13 cellular contexts compared by ENCODE assay signal in the genomic region with DNA sequence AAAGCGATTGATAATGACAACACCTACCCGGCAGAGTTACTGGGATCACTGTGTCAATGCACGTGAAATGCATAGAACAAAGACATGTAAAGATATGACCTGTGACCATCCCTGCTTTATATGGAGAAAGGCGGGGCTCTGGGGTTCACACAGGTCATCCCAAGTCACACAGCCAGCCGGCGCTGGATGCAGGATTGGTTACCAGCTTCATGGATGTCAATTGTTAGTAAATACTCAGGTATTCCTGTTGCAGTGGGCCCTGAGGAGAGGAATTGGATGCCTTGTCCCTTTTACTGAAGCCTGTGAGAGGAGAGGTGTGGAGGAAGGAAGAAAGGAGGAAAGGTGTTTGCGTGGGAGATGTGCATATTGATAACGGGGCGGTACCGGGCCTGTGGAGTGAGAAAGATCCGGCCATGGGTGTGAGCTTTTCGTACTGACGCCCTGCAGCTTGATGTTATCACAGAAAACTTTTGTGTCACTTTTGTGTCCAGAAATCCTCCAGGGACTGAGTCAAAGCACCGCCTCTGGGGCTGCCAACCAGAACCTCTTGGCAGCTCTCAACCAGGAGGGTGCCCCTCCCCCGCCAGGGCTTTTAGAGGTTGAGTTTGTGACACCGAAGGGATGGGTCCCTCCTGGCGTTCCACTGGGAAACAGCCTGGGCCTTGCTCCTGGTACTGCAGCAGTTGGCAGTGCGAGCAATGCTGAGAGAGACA.
DNase-seq lines count a peak whose midpoint lies in the region; ATAC-seq and TF ChIP-seq lines count a peak whose summit lies in the region.
"Had no signal": no experiment of that assay in that cellular context is flagged by ENCODE, and none has a peak within 500 bp of the region (broad histone marks: within the 10 kb centered on the region; RNA-seq: fewer than 3 reads in every experiment).

No MANE protein-coding gene starts in this region.

- H2AFZ ChIP-seq in H9 (ENCODE audit: low read length): no peak overlapping the region

- peaks cover 46 to 51% of the 10 kb centered on the region in 2 experiments for H3K4me1 Mint-ChIP-seq in H9
- H3K4me1 Mint-ChIP-seq: activated naive CD8-positive, alpha-beta T cell treated with anti-CD3 and anti-CD28 coated beads, Interleukin-2, amount 10 ng/mL, durations not matched to agents 7 days and 5 days had no signal

- no peaks in the 10 kb centered on the region for H3K23me2 ChIP-seq in H9 (ENCODE audit: insufficient read length, low read depth, low read length, poor library complexity, severe bottlenecking)

- no peak overlapping the region for H3K4ac ChIP-seq in H9 (ENCODE audit: low read depth, low read length)

- no peak overlapping the region for H3K23ac ChIP-seq in H9 (ENCODE audit: insufficient read length, low read depth, low read length)

- H3K27ac ChIP-seq in H9 (ENCODE audit: insufficient read length, low read depth, low read length) (no peak overlapping the region), breast epithelium (peak overlapping the region; percentile 78 to 80), iPS-20b (ENCODE audit: low read length) (no peak overlapping the region), sigmoid colon (peak overlapping the region; percentile 47 to 61 (median 54))
- H3K27ac ChIP-seq: C4-2B had no signal

- H4K20me1 ChIP-seq in H9 (ENCODE audit: control insufficient read depth, insufficient read depth, insufficient read length): no peaks in the 10 kb centered on the region

- H4K8ac ChIP-seq in H9 (replicated peaks; ENCODE audit: insufficient read length, low read depth, low read length): no peak overlapping the region

- H3K36me3 Mint-ChIP-seq in H9 (ENCODE audit: insufficient read depth in 1 of 3, low read depth in 3 of 3): peaks cover 0 to 6% (median 1%) of the 10 kb centered on the region in 3 experiments; a peak in 2 of 7 replicates
- H3K36me3 Mint-ChIP-seq: activated naive CD8-positive, alpha-beta T cell treated with anti-CD3 and anti-CD28 coated beads, Interleukin-2, amount 10 ng/mL, durations not matched to agents 7 days and 5 days had no signal

- no peak overlapping the region for H2BK20ac ChIP-seq in H9 (ENCODE audit: low read depth, low read length, poor library complexity, severe bottlenecking)

- TF ChIP-seq CTCF in H9 (conservative IDR thresholded peaks at IDR 0.05): no peak
- TF ChIP-seq CTCF in breast epithelium (IDR thresholded peaks at IDR 0.05): no peak
- TF ChIP-seq CTCF in sigmoid colon (IDR thresholded peaks at IDR 0.05): no peak

- H3K4me3 ChIP-seq in breast epithelium: peak overlapping the region in 1 of 3 donors; percentile 29
- H3K4me3 ChIP-seq in iPS-20b (ENCODE audit: low read length): no peak overlapping the region
- no peak overlapping the region for H3K4me3 ChIP-seq in sigmoid colon

- H3K27me3 ChIP-seq in H9 (ENCODE audit: insufficient read depth, low read length): no peaks in the 10 kb centered on the region
- no peaks in the 10 kb centered on the region for H3K27me3 ChIP-seq in breast epithelium
- H3K27me3 ChIP-seq in iPS-20b (ENCODE audit: insufficient read depth, low read length): no peaks in the 10 kb centered on the region
- H3K27me3 ChIP-seq in sigmoid colon: no peaks in the 10 kb centered on the region

- no peak overlapping the region for H3K4me2 ChIP-seq in H9 (ENCODE audit: insufficient read depth, insufficient read length, low read length)

- H3T11ph ChIP-seq in H9 (ENCODE audit: low read length): no peak overlapping the region

- H3K27me3 Mint-ChIP-seq in H9 (ENCODE audit: low read depth): peaks cover 3% of the 10 kb centered on the region; the same call in 1 of the 2 replicates

- H3K14ac ChIP-seq in H9 (ENCODE audit: insufficient read depth, low read length): no peak overlapping the region

- H3K4me1 ChIP-seq in H9 (ENCODE audit: insufficient read depth, low read length): peaks cover 14% of the 10 kb centered on the region
- H3K4me1 ChIP-seq in breast epithelium: peaks cover 0 to 6% of the 10 kb centered on the region in 2 donors
- peaks cover 19% of the 10 kb centered on the region; the same call in 1 of the 2 replicates for H3K4me1 ChIP-seq in iPS-20b (ENCODE audit: insufficient read depth, low read length)
- H3K4me1 ChIP-seq in sigmoid colon: peaks cover 0 to 22% (median 10%) of the 10 kb centered on the region in 4 donors

- no peaks in the 10 kb centered on the region for H3K79me2 ChIP-seq in H9 (ENCODE audit: insufficient read depth, low read length)

- no CpG with 5 or more reads among the region's 18 CpGs for WGBS in H9 (ENCODE audit: extremely low coverage, insufficient read length, low lambda C conversion rate)
- WGBS in sigmoid colon, 2 donors: 69 to 76% methylated on average over 18 of the region's 18 CpGs

- intact Hi-C loops in breast epithelium (cut with DNase I; ENCODE audit: low total_unique reads) (no loop called here), sigmoid colon (cut with DNase I) (no loop called here)

- H2BK15ac ChIP-seq in H9 (ENCODE audit: low read depth, low read length): no peak overlapping the region

- no peak for ATAC-seq in GM18870 (IDR thresholded peaks at IDR 0.05; ENCODE audit: unreplicated experiment)

- H2AK5ac ChIP-seq in H9 (ENCODE audit: insufficient read length, low read length): no peak overlapping the region

- no peak overlapping the region; a peak in 1 of 5 replicates for H3K4me3 Mint-ChIP-seq in H9
- H3K4me3 Mint-ChIP-seq: activated naive CD8-positive, alpha-beta T cell treated with anti-CD3 and anti-CD28 coated beads, Interleukin-2, amount 10 ng/mL, durations not matched to agents 7 days and 5 days had no signal

- DNase-seq in H9: no peak
- peak in 1 of 2 donors; percentile 45 for DNase-seq in breast epithelium (ENCODE audit: low spot score in 2 of 2)
- no peak for DNase-seq in sigmoid colon
- DNase-seq in SIG-M5 (lab: John Stamatoyannopoulos, UW): no peak
- no peak for DNase-seq in activated gamma-delta T cell (lab: John Stamatoyannopoulos, UW)
- no peak for DNase-seq in amniotic stem cell (lab: John Stamatoyannopoulos, UW)
- DNase-seq: activated naive CD8-positive, alpha-beta T cell treated with anti-CD3 and anti-CD28 coated beads, Interleukin-2, amount 10 ng/mL, durations not matched to agents 7 days and 5 days; effector CD4-positive, alpha-beta T cell; spleen; T1000 had no signal

- H3K9me3 ChIP-seq in H9 (ENCODE audit: control insufficient read depth, low read depth, low read length) (no peaks in the 10 kb centered on the region), breast epithelium (no peaks in the 10 kb centered on the region), iPS-20b (ENCODE audit: insufficient read depth, low read depth, low read length) (no peaks in the 10 kb centered on the region), sigmoid colon (no peaks in the 10 kb centered on the region)
- H3K9me3 ChIP-seq: spleen had no signal

- no peaks in the 10 kb centered on the region for H3K79me1 ChIP-seq in H9 (ENCODE audit: insufficient read depth, low read depth, low read length, poor library complexity, severe bottlenecking)

- H3K18ac ChIP-seq in H9 (ENCODE audit: insufficient read length, low read depth, low read length): no peak overlapping the region

- no peak overlapping the region for H4K5ac ChIP-seq in H9 (ENCODE audit: insufficient read length, low read depth, low read length)

- no peak for TF ChIP-seq EP300 in sigmoid colon (IDR thresholded peaks at IDR 0.05)

- H4K91ac ChIP-seq in H9 (ENCODE audit: insufficient read length, low read depth, low read length): no peak overlapping the region

- no peak overlapping the region for H3K56ac ChIP-seq in H9 (ENCODE audit: insufficient read length, low read depth, low read length)

- peak overlapping the region in 2 of 3 experiments; percentile 5 to 35; a peak in 1 of 7 replicates for H3K27ac Mint-ChIP-seq in H9
- H3K27ac Mint-ChIP-seq: activated naive CD8-positive, alpha-beta T cell treated with anti-CD3 and anti-CD28 coated beads, Interleukin-2, amount 10 ng/mL, durations not matched to agents 7 days and 5 days had no signal

- H2BK12ac ChIP-seq in H9 (ENCODE audit: insufficient read length, low read depth, low read length): no peak overlapping the region

- no peak for TF ChIP-seq POLR2A in breast epithelium (IDR thresholded peaks at IDR 0.05)
- TF ChIP-seq POLR2A in sigmoid colon (IDR thresholded peaks at IDR 0.05): no peak

- H2BK5ac ChIP-seq in H9 (ENCODE audit: insufficient read length, low read length): no peak overlapping the region

- no peak overlapping the region for H3K9ac ChIP-seq in H9 (ENCODE audit: extremely low read depth, insufficient read length, low read length)
- peak overlapping the region; percentile 33; the same call in 1 of the 2 replicates for H3K9ac ChIP-seq in iPS-20b (ENCODE audit: low read depth, low read length)

- no peak overlapping the region for H2BK120ac ChIP-seq in H9 (ENCODE audit: low read depth, low read length, poor library complexity, severe bottlenecking)

- H3K9me3 Mint-ChIP-seq in H9: no peaks in the 10 kb centered on the region
- H3K9me3 Mint-ChIP-seq: activated naive CD8-positive, alpha-beta T cell treated with anti-CD3 and anti-CD28 coated beads, Interleukin-2, amount 10 ng/mL, durations not matched to agents 7 days and 5 days had no signal

- no peaks in the 10 kb centered on the region for H3K36me3 ChIP-seq in breast epithelium
- no peaks in the 10 kb centered on the region for H3K36me3 ChIP-seq in iPS-20b (ENCODE audit: insufficient read depth, low read depth, low read length)
- peaks cover 16 to 99% (median 66%) of the 10 kb centered on the region in 4 donors for H3K36me3 ChIP-seq in sigmoid colon

Comparison
In these comparisons a context has a peak if more than half of its experiments do, and no peak if none do; other contexts are left out.
1. H3K27ac ChIP-seq: peak in breast epithelium (2 of 2) and sigmoid colon (4 of 4); none in H9 (single experiment) and iPS-20b (single experiment).